In genomic region chr17:67837965-67838364, GRCh38 we compare ENCODE assay signal across 22 cellular contexts. TPM values are rescaled to one million over a fixed set of nuclear protein-coding genes. Genes with fewer than 3 reads are reported as not detected.
DNase-seq lines count a peak whose midpoint lies in the region; TF ChIP-seq lines count a peak whose summit lies in the region.
"Had no signal": no experiment of that assay in that cellular context is flagged by ENCODE, and none has a peak within 500 bp of the region (broad histone marks: within the 10 kb centered on the region; RNA-seq: fewer than 3 reads in every experiment).

No MANE protein-coding gene starts in this region.

- H3K27me3 ChIP-seq in uterus: no peaks in the 10 kb centered on the region

- intact Hi-C loops in uterus (cut with DNase I; ENCODE audit: low total_unique reads): no loop called here

- peak overlapping the region; percentile 40; the same call in 1 of the 2 replicates for H3K27ac Mint-ChIP-seq in HFFc6
- no peak overlapping the region for H3K27ac Mint-ChIP-seq in osteocyte (ENCODE audit: unreplicated experiment)

- no peaks in the 10 kb centered on the region for H3K36me3 ChIP-seq in uterus

- H3K9me3 ChIP-seq in uterus: no peaks in the 10 kb centered on the region

- peaks cover 74% of the 10 kb centered on the region for H3K4me1 Mint-ChIP-seq in HFFc6 (ENCODE audit: low read depth)
- peaks cover 44% of the 10 kb centered on the region for H3K4me1 Mint-ChIP-seq in osteocyte (ENCODE audit: unreplicated experiment)

- H3K4me3 Mint-ChIP-seq in HFFc6 (no peak overlapping the region), osteocyte (ENCODE audit: unreplicated experiment) (no peak overlapping the region)
- H3K4me3 Mint-ChIP-seq: CD14-positive monocyte, T-helper 17 cell had no signal

- H3K9me3 Mint-ChIP-seq in HFFc6 (no peaks in the 10 kb centered on the region), osteocyte (ENCODE audit: unreplicated experiment) (no peaks in the 10 kb centered on the region)
- H3K9me3 Mint-ChIP-seq: CD14-positive monocyte had no signal

- TF ChIP-seq CTCF in HFFc6 (IDR thresholded peaks at IDR 0.05) (no peak), osteocyte (IDR thresholded peaks at IDR 0.05) (no peak), uterus (IDR thresholded peaks at IDR 0.05) (no peak)

- DNase-seq in NCI-H82 (lab: John Stamatoyannopoulos, UW) (peak; percentile 29), NCI-H82 treated with DMSO at 0.1 percent for 48 hours (lab: John Stamatoyannopoulos, UW; ENCODE audit: unreplicated experiment) (no peak), HFFc6 (no peak), NCI-H774 (lab: John Stamatoyannopoulos, UW) (peak; percentile 47), myocyte (ENCODE audit: low read depth) (peak; percentile 24), occipital lobe (lab: John Stamatoyannopoulos, UW) (no peak), osteocyte (ENCODE audit: extremely low spot score, unreplicated experiment) (no peak), uterus (no peak)
- DNase-seq: AML-193, COR-L47, DMS79, HCEC 1CT, KG1, MM.1S, NCI-H1092 treated with DMSO at 0.1 percent for 48 hours, NCI-H1694, NCI-H2107, NCI-H345, RPMI8226, SIG-M5, T-helper 17 cell had no signal

- peaks cover 6% of the 10 kb centered on the region; the same call in 1 of the 2 replicates for H3K36me3 Mint-ChIP-seq in HFFc6 (ENCODE audit: low read depth)
- H3K36me3 Mint-ChIP-seq in osteocyte (ENCODE audit: unreplicated experiment): peaks cover 2% of the 10 kb centered on the region

- no peak overlapping the region for H3K27ac ChIP-seq in uterus

- H3K27me3 Mint-ChIP-seq in HFFc6 (ENCODE audit: insufficient read depth) (no peaks in the 10 kb centered on the region), osteocyte (ENCODE audit: unreplicated experiment) (no peaks in the 10 kb centered on the region)
- H3K27me3 Mint-ChIP-seq: T-helper 17 cell had no signal

- H3K4me3 ChIP-seq in uterus: no peak overlapping the region

- no peaks in the 10 kb centered on the region for H3K4me1 ChIP-seq in uterus

- no peak for TF ChIP-seq POLR2A in uterus (IDR thresholded peaks at IDR 0.05)

RNA-seq across cellular contexts. Expression of gene BPTF, which starts 12.7 kb away (rescaled TPM):
- total RNA-seq in HFFc6 (2021; fragmentation: NEBNext Ultra II Directional; extraction: Animal tissue kit (Norgen Biotek cat#: 25700)): 10 to 100 TPM; 55.4 to 60.3 (median 56.9) TPM
- total RNA-seq in myocyte (27.6 and 40.8 TPM in 2 replicates), occipital lobe (144 TPM), osteocyte (95.7 and 98.5 TPM in 2 replicates), uterus (100 to 1,000 TPM in 2 of 4 donors, 10 to 100 TPM in 2; 67.6 to 183 (median 117) TPM)
- 14.6 TPM for polyA plus RNA-seq in myocyte (2012)

Comparison
In these comparisons a context has a peak if more than half of its experiments do, and no peak if none do; other contexts are left out.
1. DNase-seq: peak in NCI-H82 (single experiment), NCI-H774 (single experiment) and myocyte (single experiment); none in NCI-H82 treated with DMSO at 0.1 percent for 48 hours (single experiment), HFFc6 (single experiment), occipital lobe (single experiment), osteocyte (single experiment) and uterus (0 of 2).